Comparison of ENCODE assay signal across 18 cellular contexts in the genomic region with DNA sequence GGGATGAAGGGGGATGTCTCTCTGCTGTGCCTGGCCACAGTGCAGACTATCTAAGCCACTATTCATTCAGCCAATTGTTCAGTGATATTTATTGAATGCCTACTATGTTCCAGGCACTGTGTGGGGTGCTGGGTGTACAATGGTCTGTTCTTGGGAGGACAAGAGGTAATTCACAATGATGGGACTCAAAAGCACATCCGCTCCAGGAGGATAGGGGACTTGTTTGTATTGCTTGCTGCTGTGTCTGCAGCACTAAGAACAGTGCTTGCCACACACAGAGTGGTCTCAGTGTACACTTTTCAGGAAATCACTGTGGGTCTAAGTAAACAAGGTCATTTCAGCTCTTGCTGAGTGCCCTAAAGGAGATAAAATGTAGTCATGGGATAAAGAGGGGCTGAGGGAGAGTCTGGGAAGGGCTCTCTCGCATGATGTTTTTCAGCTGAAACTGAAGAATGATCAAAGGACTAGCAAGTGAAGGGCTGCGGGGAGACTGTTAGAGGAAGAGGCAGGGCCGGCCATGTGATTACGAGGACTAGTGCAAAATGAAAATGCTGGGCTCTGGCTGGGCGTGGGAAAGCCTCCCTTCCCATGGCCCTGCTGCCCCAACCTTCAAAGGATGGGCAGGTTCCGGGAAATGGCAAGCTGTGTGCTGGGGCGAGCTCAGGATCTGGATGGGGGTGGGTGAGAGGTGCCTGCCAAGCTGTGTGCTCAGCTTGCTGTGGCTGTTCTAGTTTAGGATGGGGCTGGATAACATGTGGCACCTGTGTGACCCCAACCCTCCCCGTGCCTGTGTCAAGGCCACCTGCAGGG. TPM values are rescaled to one million over a fixed set of nuclear protein-coding genes. Genes with fewer than 3 reads are reported as not detected.
DNase-seq lines count a peak whose midpoint lies in the region; ATAC-seq, FAIRE-seq and TF ChIP-seq lines count a peak whose summit lies in the region.
"Had no signal": no experiment of that assay in that cellular context is flagged by ENCODE, and none has a peak within 500 bp of the region (broad histone marks: within the 10 kb centered on the region; RNA-seq: fewer than 3 reads in every experiment).

No MANE protein-coding gene starts in this region.

- in situ Hi-C loops in HepG2 (cut with HindIII; ENCODE audit: extremely low pct_ligation_motif_present, low pct_unique_long_range_greater_than_20kb) = no loop called here

- no peaks in the 10 kb centered on the region for H3K36me3 Mint-ChIP-seq in type B pancreatic cell
- H3K36me3 Mint-ChIP-seq: activated naive CD4-positive, alpha-beta T cell treated with anti-CD3 and anti-CD28 coated beads, Interleukin-2, amount 10 ng/mL, durations not matched to agents 7 days and 5 days had no signal

- H3K27ac ChIP-seq in HepG2 (ENCODE audit: extremely low read length, insufficient read depth, low read length) = no peak overlapping the region
- H3K27ac ChIP-seq in right lobe of liver = no peak overlapping the region
- peak overlapping the region; percentile 49 for H3K27ac ChIP-seq in mesodermal cell (ENCODE audit: low read depth, low read length, severe bottlenecking)
- no peak overlapping the region for H3K27ac ChIP-seq in Peyer's patch
- H3K27ac ChIP-seq in hepatocyte = no peak overlapping the region
- H3K27ac ChIP-seq: breast epithelium had no signal

- no peaks in the 10 kb centered on the region for H3K4me1 ChIP-seq in HepG2 (ENCODE audit: insufficient read depth, low read length)
- no peaks in the 10 kb centered on the region for H3K4me1 ChIP-seq in right lobe of liver
- no peaks in the 10 kb centered on the region for H3K4me1 ChIP-seq in mesodermal cell (ENCODE audit: control insufficient read depth, insufficient read depth, low read length, poor library complexity, severe bottlenecking)
- H3K4me1 ChIP-seq in Peyer's patch = no peaks in the 10 kb centered on the region
- no peaks in the 10 kb centered on the region for H3K4me1 ChIP-seq in hepatocyte (ENCODE audit: insufficient read depth)
- H3K4me1 ChIP-seq: breast epithelium had no signal

- TF ChIP-seq CTCF in HepG2 (CRISPR knock-in tag; IDR thresholded peaks at IDR 0.05) = no peak
- no peak for TF ChIP-seq CTCF in right lobe of liver (IDR thresholded peaks at IDR 0.05)
- TF ChIP-seq CTCF in choroid plexus epithelial cell (conservative IDR thresholded peaks at IDR 0.05; ENCODE audit: low read depth, low read length) = no peak
- no peak for TF ChIP-seq CTCF in type B pancreatic cell (conservative IDR thresholded peaks at IDR 0.05)
- no peak for TF ChIP-seq CTCF in Peyer's patch (IDR thresholded peaks at IDR 0.05)
- no peak for TF ChIP-seq CTCF in hepatocyte (IDR thresholded peaks at IDR 0.05; ENCODE audit: poor library complexity)

- CTCF ChIA-PET in HepG2 (lab: Yijun Ruan, JAX; ENCODE audit: low intra/inter-chr PET ratio, low total read pairs) = no interaction called here

- TF ChIP-seq POLR2A in HepG2 (IDR thresholded peaks at IDR 0.05; ENCODE audit: insufficient read depth in 1 of 2, low read depth in 2 of 2, low read length in 2 of 2) = no peak
- TF ChIP-seq POLR2A in right lobe of liver (IDR thresholded peaks at IDR 0.05) = no peak
- no peak for TF ChIP-seq POLR2A in Peyer's patch (IDR thresholded peaks at IDR 0.05)

- FAIRE-seq in HepG2 (lab: Jason Lieb, UNC) = no peak
- FAIRE-seq: H54, HTR-8/SVneo had no signal

- peaks cover 9% of the 10 kb centered on the region for H3K4me1 Mint-ChIP-seq in type B pancreatic cell (ENCODE audit: unreplicated experiment)

- DNase-seq in HepG2 (ENCODE audit: low spot score) (no peak), right lobe of liver (no peak), choroid plexus epithelial cell (ENCODE audit: low read depth) (peak; percentile 36), type B pancreatic cell (ENCODE audit: extremely low spot score, unreplicated experiment) (no peak), Peyer's patch (no peak), NCI-H526 treated with DMSO at 0.1 percent for 48 hours (lab: John Stamatoyannopoulos, UW) (no peak), hepatocyte (ENCODE audit: low spot score) (no peak)
- DNase-seq: activated CD4-positive, CD25-positive, alpha-beta regulatory T cell treated with anti-CD3 and anti-CD28 coated beads, Interleukin-2, amount 50 U/mL, for 72 hours; activated naive CD4-positive, alpha-beta T cell treated with anti-CD3 and anti-CD28 coated beads, Interleukin-2, amount 10 ng/mL, durations not matched to agents 7 days and 5 days; naive B cell; NCI-H1436 treated with DMSO at 0.1 percent for 48 hours; NCI-H446; Right ventricle myocardium superior had no signal

- no peaks in the 10 kb centered on the region for H3K27me3 Mint-ChIP-seq in type B pancreatic cell
- H3K27me3 Mint-ChIP-seq: activated naive CD4-positive, alpha-beta T cell treated with anti-CD3 and anti-CD28 coated beads, Interleukin-2, amount 10 ng/mL, durations not matched to agents 7 days and 5 days; naive B cell had no signal

- peak overlapping the region; percentile 11 for H3K27ac Mint-ChIP-seq in type B pancreatic cell
- H3K27ac Mint-ChIP-seq: activated naive CD4-positive, alpha-beta T cell treated with anti-CD3 and anti-CD28 coated beads, Interleukin-2, amount 10 ng/mL, durations not matched to agents 7 days and 5 days; naive B cell; T-helper 1 cell treated with Interleukin-12 subunit alpha and Interleukin-12 subunit beta and Interleukin-4 antibody, amounts not matched to agents 30 μg/mL and 1 μg/mL, for 36 hours had no signal

- H3K9ac ChIP-seq in HepG2 (ENCODE audit: insufficient read depth, low read depth, low read length) = no peak overlapping the region

- WGBS in HepG2 (ENCODE audit: low lambda C conversion rate) = 77% methylated on average over 9 of the region's 9 CpGs
- WGBS in right lobe of liver (ENCODE audit: insufficient coverage, low coverage, low lambda C conversion rate, missing lambda C conversion rate) = 84% methylated on average over 7 of the region's 9 CpGs
- WGBS in mesodermal cell (ENCODE audit: insufficient coverage in 2 of 2), 2 experiments = 81 to 88% methylated on average over 8 of the region's 9 CpGs
- WGBS in hepatocyte (ENCODE audit: low lambda C conversion rate, missing lambda C conversion rate) = 68% methylated on average over 9 of the region's 9 CpGs

- no peak overlapping the region for H3K4me3 ChIP-seq in HepG2 (replicated peaks in 1 of 3; ENCODE audit: insufficient read depth in 1 of 3, low read depth in 2 of 3, low read length in 3 of 3)
- H3K4me3 ChIP-seq in right lobe of liver = no peak overlapping the region
- no peak overlapping the region for H3K4me3 ChIP-seq in choroid plexus epithelial cell (ENCODE audit: low read depth, low read length)
- no peak overlapping the region for H3K4me3 ChIP-seq in mesodermal cell (ENCODE audit: extremely low read depth, insufficient read depth, low read length, poor library complexity, severe bottlenecking)
- H3K4me3 ChIP-seq in Peyer's patch = no peak overlapping the region
- H3K4me3 ChIP-seq in hepatocyte = no peak overlapping the region
- H3K4me3 ChIP-seq: breast epithelium had no signal

- H3K9me3 ChIP-seq in HepG2 (ENCODE audit: low read length) (no peaks in the 10 kb centered on the region), right lobe of liver (no peaks in the 10 kb centered on the region), mesodermal cell (ENCODE audit: control insufficient read depth, low read length) (no peaks in the 10 kb centered on the region), Peyer's patch (no peaks in the 10 kb centered on the region), hepatocyte (ENCODE audit: low read depth) (no peaks in the 10 kb centered on the region)
- H3K9me3 ChIP-seq: breast epithelium had no signal

- H3K27me3 ChIP-seq in HepG2 (ENCODE audit: control insufficient read depth in 1 of 2, insufficient read depth in 2 of 2, low read length in 2 of 2) (no peaks in the 10 kb centered on the region), right lobe of liver (no peaks in the 10 kb centered on the region), Peyer's patch (no peaks in the 10 kb centered on the region), hepatocyte (no peaks in the 10 kb centered on the region)
- H3K27me3 ChIP-seq: breast epithelium had no signal

- no peaks in the 10 kb centered on the region for H3K79me2 ChIP-seq in HepG2 (ENCODE audit: insufficient read depth, low read length)
- H3K79me2 ChIP-seq in hepatocyte = no peaks in the 10 kb centered on the region

- H2AFZ ChIP-seq in HepG2 (ENCODE audit: low read length) = no peak overlapping the region
- no peak overlapping the region for H2AFZ ChIP-seq in hepatocyte

- TF ChIP-seq EP300 in HepG2 (IDR thresholded peaks at IDR 0.05; ENCODE audit: low read depth in 2 of 2, low read length in 2 of 2) (no peak), HepG2 (CRISPR knock-in tag; IDR thresholded peaks at IDR 0.05; ENCODE audit: borderline replicate concordance) (no peak)

- no peaks in the 10 kb centered on the region for H4K20me1 ChIP-seq in HepG2 (ENCODE audit: insufficient read depth, low read length)
- H4K20me1 ChIP-seq in hepatocyte (ENCODE audit: insufficient read depth, poor library complexity, severe bottlenecking) = no peaks in the 10 kb centered on the region

- H3K4me2 ChIP-seq in HepG2 (ENCODE audit: low read depth, low read length) (no peak overlapping the region), hepatocyte (no peak overlapping the region)

- intact Hi-C loops in HepG2 (cut with micrococcal nuclease; ENCODE audit: unreplicated experiment) = no loop called here
- intact Hi-C loops in right lobe of liver (cut with DNase I) = no loop called here

- H3K9me2 ChIP-seq in hepatocyte (replicated peaks; ENCODE audit: insufficient read depth) = no peaks in the 10 kb centered on the region

- no peaks in the 10 kb centered on the region; a peak in 1 of 5 replicates for H3K36me3 ChIP-seq in HepG2 (replicated peaks in 1 of 2; ENCODE audit: control insufficient read depth in 1 of 2, insufficient read depth in 2 of 2, low read length in 2 of 2)
- no peaks in the 10 kb centered on the region for H3K36me3 ChIP-seq in right lobe of liver
- H3K36me3 ChIP-seq in mesodermal cell (ENCODE audit: control insufficient read depth, insufficient read depth, low read length) = no peaks in the 10 kb centered on the region
- no peaks in the 10 kb centered on the region for H3K36me3 ChIP-seq in Peyer's patch
- H3K36me3 ChIP-seq in hepatocyte (replicated peaks; ENCODE audit: insufficient read depth, low read depth) = no peaks in the 10 kb centered on the region
- H3K36me3 ChIP-seq: breast epithelium had no signal

- no peak overlapping the region for H3K4me3 Mint-ChIP-seq in type B pancreatic cell
- H3K4me3 Mint-ChIP-seq: activated naive CD4-positive, alpha-beta T cell treated with anti-CD3 and anti-CD28 coated beads, Interleukin-2, amount 10 ng/mL, durations not matched to agents 7 days and 5 days; naive B cell; T-helper 1 cell treated with Interleukin-12 subunit alpha and Interleukin-12 subunit beta and Interleukin-4 antibody, amounts not matched to agents 30 μg/mL and 1 μg/mL, for 36 hours had no signal

- BruUV-seq in HepG2 (replicated peaks; lab: Mats Ljungman, UMichigan) = no TSS peak

- TF ChIP-seq RAD21 in HepG2 (CRISPR knock-in tag; IDR thresholded peaks at IDR 0.05) = no peak

- POLR2A ChIA-PET in HepG2 (lab: Yijun Ruan, JAX) = no interaction called here

- H3K9me3 Mint-ChIP-seq in type B pancreatic cell = no peaks in the 10 kb centered on the region
- H3K9me3 Mint-ChIP-seq: activated naive CD4-positive, alpha-beta T cell treated with anti-CD3 and anti-CD28 coated beads, Interleukin-2, amount 10 ng/mL, durations not matched to agents 7 days and 5 days; naive B cell; T-helper 1 cell treated with Interleukin-12 subunit alpha and Interleukin-12 subunit beta and Interleukin-4 antibody, amounts not matched to agents 30 μg/mL and 1 μg/mL, for 36 hours had no signal

- ATAC-seq in HepG2 = no peak
- no peak for ATAC-seq in right lobe of liver

RNA-seq across cellular contexts. Expression of a gene that starts 39.1 kb away (rescaled TPM):
- total RNA-seq in HepG2 (2016; rRNA removed; fragmentation: Illumina TruSeq; extraction: Trizol) (2.1 and 3.9 TPM in 2 replicates), right lobe of liver (1 to 10 TPM; 3.7 to 6.0 (median 5.1) TPM), type B pancreatic cell (ENCODE audit: low replicate concordance) (6.9 and 9.2 TPM in 2 replicates), Peyer's patch (10 to 100 TPM; 10.7 to 33.0 (median 18.9) TPM), hepatocyte (7.3 and 8.2 TPM in 2 replicates)
- total RNA-seq in HepG2 (2016; cell fraction: cytosol; rRNA removed; fragmentation: Illumina TruSeq; extraction: Trizol; ENCODE audit: low read depth) = 1.1 and 1.2 TPM in 2 replicates
- 1.9 and 4.5 TPM in 2 replicates for total RNA-seq in HepG2 (2016; cell fraction: insoluble cytoplasmic fraction; rRNA removed; fragmentation: Illumina TruSeq; extraction: Trizol)
- 1.4 TPM in 2 replicates for total RNA-seq in HepG2 (2016; cell fraction: membrane; rRNA removed; fragmentation: Illumina TruSeq; extraction: Trizol)
- total RNA-seq in HepG2 (2016; cell fraction: nucleus; rRNA removed; fragmentation: Illumina TruSeq; extraction: Trizol) = 5.3 and 6.0 TPM in 2 replicates
- polyA plus RNA-seq in HepG2 (2011; rRNA removed) (6.3 and 6.8 TPM in 2 replicates), hepatocyte (10.1 and 16.4 TPM in 2 replicates)
- polyA plus RNA-seq in HepG2 (2011; cell fraction: cytosol; rRNA removed) = 4.5 and 4.6 TPM in 2 replicates
- 24.8 and 27.0 TPM in 2 replicates for polyA plus RNA-seq in HepG2 (2011; cell fraction: nucleus; rRNA removed)
- polyA plus RNA-seq in HepG2 (2012) = 2.4 and 3.8 TPM in 2 replicates
- polyA plus RNA-seq in HepG2 (2016; cell fraction: cytosol; fragmentation: Illumina TruSeq; extraction: Trizol; ENCODE audit: low read depth) = 0.55 and 0.59 TPM in 2 replicates
- polyA plus RNA-seq in HepG2 (2016; cell fraction: insoluble cytoplasmic fraction; fragmentation: Illumina TruSeq; extraction: Trizol; ENCODE audit: low read depth) = 2.4 and 2.5 TPM in 2 replicates
- 1.4 and 1.6 TPM in 2 replicates for polyA plus RNA-seq in HepG2 (2016; cell fraction: membrane; fragmentation: Illumina TruSeq; extraction: Trizol; ENCODE audit: low read depth)
- polyA plus RNA-seq in HepG2 (2016; cell fraction: nucleus; fragmentation: Illumina TruSeq; extraction: Trizol; ENCODE audit: insufficient read depth, low read depth) = 9.5 and 12.3 TPM in 2 replicates
- 5.5 and 15.7 TPM in 2 replicates for polyA minus RNA-seq in HepG2 (2011; rRNA and poly(A)+ RNA removed; ENCODE audit: low replicate concordance)
- 1.1 and 2.1 TPM in 2 replicates for polyA minus RNA-seq in HepG2 (2011; cell fraction: cytosol; rRNA and poly(A)+ RNA removed)
- polyA minus RNA-seq in HepG2 (2011; cell fraction: nucleus; rRNA and poly(A)+ RNA removed) = 2.7 and 11.4 TPM in 2 replicates
- polyA plus RNA-seq in mesodermal cell (2013, experiment 1 of 2) = 5.4 TPM
- polyA plus RNA-seq in mesodermal cell (2013, experiment 2 of 2) = 6.2 TPM
